ENCODE assay signal across 30 cellular contexts in the genomic region with DNA sequence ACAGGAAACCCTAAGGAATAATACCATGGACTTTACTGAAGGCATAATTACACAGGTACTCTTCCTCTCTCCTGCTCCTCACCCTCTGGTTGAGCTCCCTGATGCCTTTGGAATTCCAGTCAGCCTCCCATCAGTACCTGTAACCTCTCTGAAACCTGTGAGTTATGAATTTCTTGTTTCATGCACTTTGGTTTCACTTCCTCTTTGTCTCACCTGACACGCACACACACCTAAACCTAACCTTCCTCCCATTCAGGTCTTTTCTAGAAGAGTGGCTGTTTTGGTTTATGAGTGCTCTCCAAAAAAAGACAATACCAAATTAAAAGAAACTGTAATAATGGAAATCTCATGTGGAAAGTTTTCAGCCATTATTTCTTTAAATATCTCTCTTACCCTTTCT.
DNase-seq lines count a peak whose midpoint lies in the region; ATAC-seq, FAIRE-seq and TF ChIP-seq lines count a peak whose summit lies in the region.
"Had no signal": no experiment of that assay in that cellular context is flagged by ENCODE, and none has a peak within 500 bp of the region (broad histone marks: within the 10 kb centered on the region; RNA-seq: fewer than 3 reads in every experiment).

No MANE protein-coding gene starts in this region.

- H3K4me3 ChIP-seq in GM12865 (ENCODE audit: low read depth, low read length) (no peak overlapping the region), bronchial epithelial cell (ENCODE audit: low read depth, low read length) (no peak overlapping the region), right atrium auricular region (no peak overlapping the region)
- H3K4me3 ChIP-seq: breast epithelium, gastrocnemius medialis, Peyer's patch, SJSA1, smooth muscle cell, suprapubic skin had no signal

- no peaks in the 10 kb centered on the region for H3K27me3 ChIP-seq in bronchial epithelial cell (ENCODE audit: control insufficient read depth, insufficient read depth, low read length)
- H3K27me3 ChIP-seq in right atrium auricular region: no peaks in the 10 kb centered on the region
- H3K27me3 ChIP-seq: breast epithelium, gastrocnemius medialis, Peyer's patch, SJSA1, suprapubic skin had no signal

- ATAC-seq in GM21390 (IDR thresholded peaks at IDR 0.05; ENCODE audit: unreplicated experiment): peak; percentile 67
- peak; percentile 74 for ATAC-seq in HG03103 (IDR thresholded peaks at IDR 0.05; ENCODE audit: low read depth, unreplicated experiment)
- ATAC-seq in HG02840 (IDR thresholded peaks at IDR 0.05; ENCODE audit: low FRiP score, unreplicated experiment): no peak
- ATAC-seq: activated CD4-positive, alpha-beta T cell treated with anti-CD3 and anti-CD28 coated beads for 36 hours; gastrocnemius medialis; natural killer cell had no signal

- no peaks in the 10 kb centered on the region for H3K36me3 ChIP-seq in bronchial epithelial cell (ENCODE audit: control insufficient read depth, insufficient read depth, low read length)
- H3K36me3 ChIP-seq in right atrium auricular region: no peaks in the 10 kb centered on the region
- H3K36me3 ChIP-seq: breast epithelium, gastrocnemius medialis, Peyer's patch, SJSA1, suprapubic skin had no signal

- no peaks in the 10 kb centered on the region for H3K9me3 ChIP-seq in right atrium auricular region
- H3K9me3 ChIP-seq: breast epithelium, gastrocnemius medialis, Peyer's patch, SJSA1, suprapubic skin had no signal

- no peak for TF ChIP-seq CTCF in GM12865 (IDR thresholded peaks at IDR 0.05; ENCODE audit: insufficient read depth, low read depth, low read length, missing control alignments)
- TF ChIP-seq CTCF in bronchial epithelial cell (IDR thresholded peaks at IDR 0.05; ENCODE audit: insufficient read depth, low read length, severe bottlenecking): no peak
- TF ChIP-seq CTCF in right atrium auricular region (IDR thresholded peaks at IDR 0.05): no peak

- no peak overlapping the region for H3K27ac ChIP-seq in right atrium auricular region
- H3K27ac ChIP-seq: breast epithelium, gastrocnemius medialis, Peyer's patch, SJSA1, suprapubic skin had no signal

- DNase-seq in GM12865 (ENCODE audit: low read depth): peak; percentile 5
- peak; percentile 3 for DNase-seq in bronchial epithelial cell (ENCODE audit: low read depth)
- DNase-seq in right atrium auricular region (ENCODE audit: low spot score): no peak
- no peak for DNase-seq in activated T-cell treated with anti-CD3 and anti-CD28 coated beads for 4 hours
- no peak for DNase-seq in DMS153 treated with DMSO at 0.1 percent for 48 hours (lab: John Stamatoyannopoulos, UW; ENCODE audit: unreplicated experiment)
- DNase-seq: activated CD4-positive, alpha-beta T cell treated with anti-CD3 and anti-CD28 coated beads for 36 hours; activated naive CD4-positive, alpha-beta T cell treated with Interleukin-2 at 50 U/mL for 16 hours; activated T-cell treated with anti-CD3 and anti-CD28 coated beads, Interleukin-2, amount 50 U/mL, for 48 hours; AML-193; amniotic stem cell; DMS53; gastrocnemius medialis; GF-D8; H9; natural killer cell; NCI-H1694; NCI-H2171; NCI-H524; NK-92 treated with Interleukin-12 subunit alpha and Interleukin-12 subunit beta, amount 100 ng/mL, for 24 hours; Peyer's patch; stimulated activated CD4-positive, alpha-beta T cell treated with anti-CD3 and anti-CD28 coated beads, Interleukin-2, amount 100 ng/mL, for 24 hours had no signal

- FAIRE-seq in bronchial epithelial cell (lab: Jason Lieb, UNC): no peak
- FAIRE-seq: A204.1, colon had no signal

- H3K4me1 ChIP-seq in right atrium auricular region: no peaks in the 10 kb centered on the region
- H3K4me1 ChIP-seq: breast epithelium, gastrocnemius medialis, Peyer's patch, SJSA1, suprapubic skin had no signal

Comparison
In these comparisons a context has a peak if more than half of its experiments do, and no peak if none do; other contexts are left out.
1. DNase-seq: peak in GM12865 (single experiment) and bronchial epithelial cell (single experiment); none in right atrium auricular region (single experiment), activated T-cell treated with anti-CD3 and anti-CD28 coated beads for 4 hours (single experiment) and DMS153 treated with DMSO at 0.1 percent for 48 hours (single experiment).